ENCODE assay signal across 4 cellular contexts in genomic region chr6:135167617-135168016, GRCh38. TPM values are rescaled to one million over a fixed set of nuclear protein-coding genes. Genes with fewer than 3 reads are reported as not detected.
"Had no signal": no experiment of that assay in that cellular context is flagged by ENCODE, and none has a peak within 500 bp of the region (broad histone marks: within the 10 kb centered on the region; RNA-seq: fewer than 3 reads in every experiment).

No MANE protein-coding gene starts in this region.

- ATAC-seq: GM12878 had no signal

- DNase-seq: GDM1, GF-D8 had no signal

- H3K4me3 ChIP-seq: GM12878 had no signal

RNA-seq across cellular contexts. Expression of gene MYB, which starts 13.5 kb away (rescaled TPM):
- total RNA-seq: G401 had no signal
